ENCODE assay signal across 8 cellular contexts in genomic region chr19:46288896-46289588, GRCh38. TPM values are rescaled to one million over a fixed set of nuclear protein-coding genes. Genes with fewer than 3 reads are reported as not detected.
A peak's percentile ranks its signal among the peaks of the same experiment; 100 is the strongest.
DNase-seq lines count a peak whose midpoint lies in the region; ATAC-seq and TF ChIP-seq lines count a peak whose summit lies in the region.
"Had no signal": no experiment of that assay in that cellular context is flagged by ENCODE, and none has a peak within 500 bp of the region (broad histone marks: within the 10 kb centered on the region; RNA-seq: fewer than 3 reads in every experiment).

No MANE protein-coding gene starts in this region.

- peaks cover 10% of the 10 kb centered on the region for H3K9me3 ChIP-seq in thoracic aorta

- TF ChIP-seq CTCF in thoracic aorta (IDR thresholded peaks at IDR 0.05) (no peak), endothelial cell (IDR thresholded peaks at IDR 0.05; ENCODE audit: unreplicated experiment) (no peak)

- peaks cover 14 to 15% of the 10 kb centered on the region in 2 donors for H3K9me3 Mint-ChIP-seq in stimulated activated naive CD8-positive, alpha-beta T cell treated with anti-CD3 and anti-CD28 coated beads, Interleukin-15, amount 100 ng/mL, for 72 hours
- no peaks in the 10 kb centered on the region for H3K9me3 Mint-ChIP-seq in endothelial cell (ENCODE audit: unreplicated experiment)

- ATAC-seq in Right ventricle myocardium superior (ENCODE audit: poor library complexity) (peak; percentile 89), thoracic aorta (ENCODE audit: insufficient number of reproducible peaks, low FRiP score, low read depth) (peak; percentile 48)
- ATAC-seq in stimulated activated naive CD8-positive, alpha-beta T cell treated with anti-CD3 and anti-CD28 coated beads, Interleukin-15, amount 100 ng/mL, for 72 hours: no peak

- H3K4me1 ChIP-seq in thoracic aorta (ENCODE audit: control insufficient read depth in 1 of 2, low read depth in 2 of 2): peaks cover 3 to 9% of the 10 kb centered on the region in 2 donors

- peaks cover 2% of the 10 kb centered on the region for H3K27me3 Mint-ChIP-seq in stimulated activated naive CD8-positive, alpha-beta T cell treated with anti-CD3 and anti-CD28 coated beads, Interleukin-15, amount 100 ng/mL, for 72 hours
- H3K27me3 Mint-ChIP-seq in endothelial cell (ENCODE audit: unreplicated experiment): peaks cover 7% of the 10 kb centered on the region

- H3K4me3 ChIP-seq in thoracic aorta: no peak overlapping the region

- no peaks in the 10 kb centered on the region for H3K36me3 ChIP-seq in thoracic aorta

- H3K36me3 Mint-ChIP-seq in endothelial cell (ENCODE audit: low read depth, unreplicated experiment): peaks cover 4% of the 10 kb centered on the region

- H3K27me3 ChIP-seq in thoracic aorta (replicated peaks; ENCODE audit: insufficient read depth): no peaks in the 10 kb centered on the region

- H3K4me3 Mint-ChIP-seq in stimulated activated naive CD8-positive, alpha-beta T cell treated with anti-CD3 and anti-CD28 coated beads, Interleukin-15, amount 100 ng/mL, for 72 hours: no peak overlapping the region
- no peak overlapping the region for H3K4me3 Mint-ChIP-seq in endothelial cell (ENCODE audit: unreplicated experiment)

- H3K27ac ChIP-seq in thoracic aorta: peak overlapping the region in 1 of 2 donors; percentile 27

- no peak overlapping the region for H3K27ac Mint-ChIP-seq in stimulated activated naive CD8-positive, alpha-beta T cell treated with anti-CD3 and anti-CD28 coated beads, Interleukin-15, amount 100 ng/mL, for 72 hours
- no peak overlapping the region for H3K27ac Mint-ChIP-seq in endothelial cell (ENCODE audit: unreplicated experiment)

- H3K4me1 Mint-ChIP-seq in stimulated activated naive CD8-positive, alpha-beta T cell treated with anti-CD3 and anti-CD28 coated beads, Interleukin-15, amount 100 ng/mL, for 72 hours: no peaks in the 10 kb centered on the region
- H3K4me1 Mint-ChIP-seq in endothelial cell (ENCODE audit: unreplicated experiment): peaks cover 10% of the 10 kb centered on the region

- DNase-seq in HS-5 (ENCODE audit: low read depth): peak; percentile 96
- peak; percentile 61 to 69 for DNase-seq in SW 1271 (lab: John Stamatoyannopoulos, UW)
- no peak for DNase-seq in Right ventricle myocardium superior
- no peak for DNase-seq in thoracic aorta (ENCODE audit: low spot score)
- DNase-seq in stimulated activated naive CD8-positive, alpha-beta T cell treated with anti-CD3 and anti-CD28 coated beads, Interleukin-15, amount 100 ng/mL, for 72 hours: no peak
- no peak for DNase-seq in NCI-H748 treated with DMSO at 0.1 percent for 48 hours (lab: John Stamatoyannopoulos, UW)
- DNase-seq in endothelial cell (ENCODE audit: low spot score): no peak
- DNase-seq: activated effector memory CD4-positive, alpha-beta T cell treated with anti-CD3 and anti-CD28 coated beads, Interleukin-2, amount 50 U/mL, for 16 hours had no signal

- intact Hi-C loops in Right ventricle myocardium superior (cut with DNase I): loop anchor here (10.0 kb wide), 1 partner anchor 226 kb away; no protein-coding TSS in a partner anchor

RNA-seq across cellular contexts. Expression of gene HIF3A, which starts 7.8 kb away (rescaled TPM):
- 73.1 TPM for total RNA-seq in Right ventricle myocardium superior
- 100 to 1,000 TPM in 1 of 2 donors, 10 to 100 TPM in 1; 85.6 to 189 TPM for total RNA-seq in thoracic aorta
- 54.2 TPM for total RNA-seq in endothelial cell (ENCODE audit: unreplicated experiment)

RNA-seq across cellular contexts. Expression of gene PPP5C, which starts 57.8 kb away (rescaled TPM):
- total RNA-seq in Right ventricle myocardium superior (69.5 TPM), thoracic aorta (100 to 1,000 TPM in 1 of 2 donors, 10 to 100 TPM in 1; 60.6 to 107 TPM), endothelial cell (ENCODE audit: unreplicated experiment) (66.7 TPM)

RNA-seq across cellular contexts. Expression of gene IGFL1, which starts 59.5 kb away (rescaled TPM):
- total RNA-seq in Right ventricle myocardium superior: not detected
- not detected for total RNA-seq in thoracic aorta
- not detected for total RNA-seq in endothelial cell (ENCODE audit: unreplicated experiment)

Comparison
In these comparisons a context has a peak if more than half of its experiments do, and no peak if none do; other contexts are left out.
1. DNase-seq: peak in HS-5 (single experiment) and SW 1271 (2 of 2); none in Right ventricle myocardium superior (single experiment), thoracic aorta (single experiment), stimulated activated naive CD8-positive, alpha-beta T cell treated with anti-CD3 and anti-CD28 coated beads, Interleukin-15, amount 100 ng/mL, for 72 hours (0 of 2), NCI-H748 treated with DMSO at 0.1 percent for 48 hours (single experiment) and endothelial cell (single experiment).